Comparison of ENCODE assay signal across 9 cellular contexts in the genomic region with DNA sequence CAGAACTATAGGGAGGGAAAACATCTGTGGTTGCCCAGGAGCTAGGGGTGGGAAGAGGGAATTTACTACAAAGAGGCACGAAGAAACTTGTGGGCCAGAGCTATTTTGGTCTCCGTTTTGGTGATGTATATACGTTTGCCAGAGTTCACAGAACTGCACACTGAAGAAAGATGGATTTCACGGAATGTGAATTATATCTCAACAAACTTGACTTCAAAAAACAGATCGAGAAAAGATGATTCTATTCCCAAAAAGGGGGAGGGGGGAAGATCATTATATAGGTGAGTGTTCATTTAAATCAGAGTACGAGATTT. TPM values are rescaled to one million over a fixed set of nuclear protein-coding genes. Genes with fewer than 3 reads are reported as not detected.
A peak's percentile ranks its signal among the peaks of the same experiment; 100 is the strongest.
DNase-seq lines count a peak whose midpoint lies in the region; ATAC-seq and TF ChIP-seq lines count a peak whose summit lies in the region.
"Had no signal": no experiment of that assay in that cellular context is flagged by ENCODE, and none has a peak within 500 bp of the region (broad histone marks: within the 10 kb centered on the region; RNA-seq: fewer than 3 reads in every experiment).

No MANE protein-coding gene starts in this region.

- H3K4me3 Mint-ChIP-seq in CD14-positive monocyte (peak overlapping the region; percentile 1 to 80), endothelial cell (ENCODE audit: unreplicated experiment) (peak overlapping the region; percentile 68)

- H3K9me3 Mint-ChIP-seq in CD14-positive monocyte (peaks cover 0 to 10% (median 1%) of the 10 kb centered on the region in 7 donors), endothelial cell (ENCODE audit: unreplicated experiment) (no peaks in the 10 kb centered on the region)

- H3K4me3 ChIP-seq in Loucy (ENCODE audit: low read length, poor library complexity, severe bottlenecking) (peak overlapping the region; percentile 40), neuronal stem cell (ENCODE audit: low read length in 2 of 2) (peak overlapping the region in 1 of 2 donors; percentile 49)

- H3K79me2 ChIP-seq in Loucy (ENCODE audit: insufficient read depth, low read length) = no peaks in the 10 kb centered on the region

- no peak for ATAC-seq in GM18868 (IDR thresholded peaks at IDR 0.05; ENCODE audit: unreplicated experiment)

- no peak overlapping the region for H3K27ac Mint-ChIP-seq in CD14-positive monocyte
- H3K27ac Mint-ChIP-seq in endothelial cell (ENCODE audit: unreplicated experiment) = no peak overlapping the region

- no peak overlapping the region for H4K91ac ChIP-seq in neuronal stem cell (ENCODE audit: low read depth, low read length, poor library complexity)

- H3K18ac ChIP-seq in neuronal stem cell (ENCODE audit: low read length) = no peak overlapping the region

- DNase-seq in CD14-positive monocyte (ENCODE audit: low spot score) (no peak), endothelial cell (ENCODE audit: low spot score) (no peak), neuronal stem cell (ENCODE audit: low spot score) (no peak), COLO829 (ENCODE audit: low spot score) (no peak), EL (no peak)
- no peak for DNase-seq in activated CD4-positive, alpha-beta T cell treated with anti-CD3 and anti-CD28 coated beads, Interleukin-2, amount 50 U/mL, for 4 hours

- no peak overlapping the region for H4K8ac ChIP-seq in neuronal stem cell (ENCODE audit: low read depth, low read length)

- H2BK15ac ChIP-seq in neuronal stem cell (ENCODE audit: low read length) = no peak overlapping the region

- WGBS in neuronal stem cell (ENCODE audit: extremely low coverage in 2 of 2, insufficient read length in 2 of 2, insufficient replicate concordance in 1 of 2), 2 donors = no CpG with 5 or more reads among the region's 6 CpGs

- H2AFZ ChIP-seq in Loucy (ENCODE audit: low read length) = no peak overlapping the region
- H2AFZ ChIP-seq in neuronal stem cell (ENCODE audit: low read length) = peak overlapping the region; percentile 86

- H4K20me1 ChIP-seq in Loucy (ENCODE audit: insufficient read depth, low read length, poor library complexity, severe bottlenecking) = no peaks in the 10 kb centered on the region

- intact Hi-C loops in CD14-positive monocyte (cut with micrococcal nuclease) = no loop called here

- no peak overlapping the region for H2AK5ac ChIP-seq in neuronal stem cell (ENCODE audit: low read depth, low read length)

- no peaks in the 10 kb centered on the region for H3F3A ChIP-seq in Loucy (ENCODE audit: low read depth)

- no peak overlapping the region for H3K23ac ChIP-seq in neuronal stem cell (ENCODE audit: low read depth, low read length, poor library complexity)

- H3K4ac ChIP-seq in neuronal stem cell (ENCODE audit: low read length) = no peak overlapping the region

- no peaks in the 10 kb centered on the region for H3K9me2 ChIP-seq in Loucy (replicated peaks; ENCODE audit: low read depth, low read length)

- H2BK12ac ChIP-seq in neuronal stem cell (ENCODE audit: low read length) = no peak overlapping the region

- no peaks in the 10 kb centered on the region for H3K79me1 ChIP-seq in neuronal stem cell (ENCODE audit: low read depth, low read length)

- H3K4me2 ChIP-seq in Loucy (ENCODE audit: low read depth, low read length, poor library complexity, severe bottlenecking) (peak overlapping the region; percentile 46), neuronal stem cell (ENCODE audit: insufficient read depth, low read length, poor library complexity, severe bottlenecking) (peak overlapping the region; percentile 78)

- no peaks in the 10 kb centered on the region for H3K9me3 ChIP-seq in Loucy (ENCODE audit: insufficient read depth, low read depth, low read length)
- H3K9me3 ChIP-seq in neuronal stem cell (replicated peaks in 1 of 2; ENCODE audit: control insufficient read depth in 2 of 2, insufficient read depth in 1 of 2, low read depth in 1 of 2, low read length in 2 of 2) = no peaks in the 10 kb centered on the region

- peak overlapping the region; percentile 8 for H3K27ac ChIP-seq in neuronal stem cell (replicated peaks; ENCODE audit: low read length)

- no peak overlapping the region for H3K14ac ChIP-seq in neuronal stem cell (ENCODE audit: low read length)

- H2BK5ac ChIP-seq in neuronal stem cell (ENCODE audit: low read length) = no peak overlapping the region

- H3K27me3 Mint-ChIP-seq in CD14-positive monocyte (ENCODE audit: low read depth in 3 of 3) = peaks cover 24 to 41% (median 32%) of the 10 kb centered on the region in 3 donors
- H3K27me3 Mint-ChIP-seq in endothelial cell (ENCODE audit: unreplicated experiment) = peaks cover 3% of the 10 kb centered on the region

- no peaks in the 10 kb centered on the region for H3K4me1 ChIP-seq in Loucy (ENCODE audit: insufficient read depth, low read length, poor library complexity, severe bottlenecking)
- peaks cover 4 to 6% of the 10 kb centered on the region in 2 donors for H3K4me1 ChIP-seq in neuronal stem cell (ENCODE audit: control insufficient read depth in 2 of 2, insufficient read depth in 1 of 2, low read depth in 1 of 2, low read length in 2 of 2)

- no peaks in the 10 kb centered on the region for H3K27me3 ChIP-seq in Loucy (ENCODE audit: insufficient read depth, low read length, poor library complexity, severe bottlenecking)
- no peaks in the 10 kb centered on the region for H3K27me3 ChIP-seq in neuronal stem cell (ENCODE audit: control insufficient read depth in 3 of 3, insufficient read depth in 3 of 3, low read depth in 1 of 3, low read length in 3 of 3)

- H3K9ac ChIP-seq in Loucy (ENCODE audit: low read depth, low read length, poor library complexity, severe bottlenecking) = no peak overlapping the region
- no peak overlapping the region for H3K9ac ChIP-seq in neuronal stem cell (ENCODE audit: low read depth, low read length, poor library complexity)

- TF ChIP-seq CTCF in CD14-positive monocyte (IDR thresholded peaks at IDR 0.05) = no peak
- TF ChIP-seq CTCF in Loucy (conservative IDR thresholded peaks at IDR 0.05; ENCODE audit: low read length) = no peak
- no peak for TF ChIP-seq CTCF in endothelial cell (IDR thresholded peaks at IDR 0.05; ENCODE audit: unreplicated experiment)

- H3K36me3 ChIP-seq in Loucy (ENCODE audit: insufficient read depth, low read length) (no peaks in the 10 kb centered on the region), neuronal stem cell (replicated peaks in 1 of 2; ENCODE audit: control insufficient read depth in 2 of 2, insufficient read depth in 2 of 2, low read length in 2 of 2) (peaks cover 0 to 21% of the 10 kb centered on the region in 2 donors)

- no peak overlapping the region for H2BK120ac ChIP-seq in neuronal stem cell (ENCODE audit: low read depth, low read length)

- H3K36me3 Mint-ChIP-seq in CD14-positive monocyte (peaks cover 23 to 35% of the 10 kb centered on the region in 2 donors), endothelial cell (ENCODE audit: low read depth, unreplicated experiment) (no peaks in the 10 kb centered on the region)

- peaks cover 16% of the 10 kb centered on the region for H3K4me1 Mint-ChIP-seq in CD14-positive monocyte
- peaks cover 8% of the 10 kb centered on the region for H3K4me1 Mint-ChIP-seq in endothelial cell (ENCODE audit: unreplicated experiment)

RNA-seq across cellular contexts. Expression of gene AS3MT, which starts 0.3 kb away (rescaled TPM):
- polyA plus RNA-seq in CD14-positive monocyte = under 1 TPM in 1 of 2 donors, not detected in 1; 0.09 TPM
- 1.4 TPM for total RNA-seq in endothelial cell (ENCODE audit: unreplicated experiment)
- 27.0 TPM for polyA plus RNA-seq in neuronal stem cell (2013, experiment 1 of 2)
- polyA plus RNA-seq in neuronal stem cell (2013, experiment 2 of 2) = 27.9 TPM

RNA-seq across cellular contexts. Expression of gene BORCS7, which starts 14.9 kb away (rescaled TPM):
- 10 to 100 TPM; 49.8 to 51.9 TPM for polyA plus RNA-seq in CD14-positive monocyte
- 10.7 TPM for total RNA-seq in endothelial cell (ENCODE audit: unreplicated experiment)
- 10.3 TPM for polyA plus RNA-seq in neuronal stem cell (2013, experiment 1 of 2)
- 11.4 TPM for polyA plus RNA-seq in neuronal stem cell (2013, experiment 2 of 2)

RNA-seq across cellular contexts. Expression of gene CYP17A1, which starts 31.7 kb away (rescaled TPM):
- polyA plus RNA-seq in CD14-positive monocyte = not detected
- total RNA-seq in endothelial cell (ENCODE audit: unreplicated experiment) = not detected
- not detected for polyA plus RNA-seq in neuronal stem cell (2013, experiment 1 of 2)
- not detected for polyA plus RNA-seq in neuronal stem cell (2013, experiment 2 of 2)
- total RNA-seq: myocyte had no signal

RNA-seq across cellular contexts. Expression of gene CNNM2, which starts 49.2 kb away (rescaled TPM):
- 1 to 10 TPM; 1.6 to 2.2 TPM for polyA plus RNA-seq in CD14-positive monocyte
- total RNA-seq in endothelial cell (ENCODE audit: unreplicated experiment) = 4.6 TPM
- polyA plus RNA-seq in neuronal stem cell (2013, experiment 1 of 2) = 10.2 TPM
- polyA plus RNA-seq in neuronal stem cell (2013, experiment 2 of 2) = 10.3 TPM
